Comparison of ENCODE assay signal across 1 cellular context in genomic region chr11:69241075-69241740, GRCh38.
TF ChIP-seq lines count a peak whose summit lies in the region.

No MANE protein-coding gene starts in this region.

TF ChIP-seq in HCT116, 20 proteins besides CTCF, POLR2A, EP300 and RAD21 (continued from another document):
- TF ChIP-seq REST (IDR thresholded peaks at IDR 0.05; ENCODE audit: low read depth) (no peak), ATF3 (IDR thresholded peaks at IDR 0.05) (no peak), CBX3 (IDR thresholded peaks at IDR 0.05; ENCODE audit: low read depth) (no peak), CEBPB (IDR thresholded peaks at IDR 0.05; ENCODE audit: low read depth) (no peak)
